In the genomic region with DNA sequence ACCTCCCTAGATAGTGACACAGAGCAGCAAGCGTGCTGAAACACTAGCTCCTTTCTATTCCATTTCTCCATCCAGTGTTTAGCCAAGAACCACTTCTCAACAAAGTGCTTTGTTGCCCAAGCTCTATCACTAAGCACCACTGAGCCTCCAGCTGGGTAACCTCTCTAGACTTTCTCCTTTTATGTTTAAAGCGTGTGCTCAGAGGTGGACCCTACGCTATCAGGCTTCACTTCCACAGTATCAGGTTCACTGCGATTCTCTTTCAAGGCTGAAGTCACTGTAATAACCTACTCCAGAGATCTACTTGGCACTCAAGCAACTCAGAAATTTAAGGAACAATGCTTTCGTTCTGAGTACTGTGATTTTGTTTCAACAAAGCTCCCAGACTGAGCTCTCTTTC, we compare ENCODE assay signal across 14 cellular contexts.
DNase-seq lines count a peak whose midpoint lies in the region; ATAC-seq and TF ChIP-seq lines count a peak whose summit lies in the region.
"Had no signal": no experiment of that assay in that cellular context is flagged by ENCODE, and none has a peak within 500 bp of the region (broad histone marks: within the 10 kb centered on the region; RNA-seq: fewer than 3 reads in every experiment).

No MANE protein-coding gene starts in this region.

- no peaks in the 10 kb centered on the region for H3K4me1 ChIP-seq in GM23338 (ENCODE audit: insufficient read depth)
- H3K4me1 ChIP-seq: SJCRH30 had no signal

- no peak overlapping the region for H3K4me2 ChIP-seq in GM23338

- no peak overlapping the region for H3K4me3 ChIP-seq in GM23338
- H3K4me3 ChIP-seq: SJCRH30 had no signal

- H3K9me2 ChIP-seq in GM23338 (ENCODE audit: insufficient read depth): no peaks in the 10 kb centered on the region

- no peak overlapping the region for H3K27ac Mint-ChIP-seq in GM23338
- H3K27ac Mint-ChIP-seq: CD4-positive, alpha-beta memory T cell had no signal

- H3K27ac ChIP-seq in GM23338 (ENCODE audit: low read depth): no peak overlapping the region
- H3K27ac ChIP-seq: RWPE1, SJCRH30 had no signal

- H3F3A ChIP-seq in GM23338 (replicated peaks; ENCODE audit: low read depth): no peaks in the 10 kb centered on the region

- H3K79me2 ChIP-seq in GM23338 (replicated peaks; ENCODE audit: insufficient read depth): no peaks in the 10 kb centered on the region

- H4K20me1 ChIP-seq in GM23338 (replicated peaks; ENCODE audit: insufficient read depth): no peaks in the 10 kb centered on the region

- H3K36me3 ChIP-seq in GM23338 (ENCODE audit: insufficient read depth): no peaks in the 10 kb centered on the region
- H3K36me3 ChIP-seq: BE2C, SJCRH30 had no signal

- TF ChIP-seq CTCF in GM23338 (conservative IDR thresholded peaks at IDR 0.05; ENCODE audit: low read depth in 2 of 2): no peak

- peaks cover 4% of the 10 kb centered on the region; the same call in 2 of the 3 replicates for H3K4me1 Mint-ChIP-seq in GM23338
- H3K4me1 Mint-ChIP-seq: CD4-positive, alpha-beta memory T cell had no signal

- H2AFZ ChIP-seq in GM23338: 0 out of 2 replicates have a peak overlapping the region, but pooled peaks have one; percentile 34

- no peak for DNase-seq in GM23338 (ENCODE audit: low spot score)
- peak; percentile 51 for DNase-seq in NCI-H128 (lab: John Stamatoyannopoulos, UW; ENCODE audit: unreplicated experiment)
- peak; percentile 60 for DNase-seq in NCI-H345 (lab: John Stamatoyannopoulos, UW)
- peak; percentile 78 for DNase-seq in left kidney (ENCODE audit: low read depth, low spot score)
- no peak for DNase-seq in midbrain (lab: John Stamatoyannopoulos, UW)
- DNase-seq in NCI-H748 (lab: John Stamatoyannopoulos, UW; ENCODE audit: unreplicated experiment): no peak
- DNase-seq: BE2C; CD4-positive, alpha-beta memory T cell; MV-4-11; NCI-H2081; SJCRH30 had no signal

- no peaks in the 10 kb centered on the region for H3K27me3 ChIP-seq in GM23338 (ENCODE audit: insufficient read depth)
- H3K27me3 ChIP-seq: BE2C had no signal

- H3K36me3 Mint-ChIP-seq in GM23338 (ENCODE audit: low read depth): no peaks in the 10 kb centered on the region
- H3K36me3 Mint-ChIP-seq: CD4-positive, alpha-beta memory T cell had no signal

- no peak overlapping the region for H3K4me3 Mint-ChIP-seq in GM23338
- H3K4me3 Mint-ChIP-seq: CD4-positive, alpha-beta memory T cell had no signal

- H3K9me3 Mint-ChIP-seq in GM23338: no peaks in the 10 kb centered on the region

- ATAC-seq in GM23338 (no peak), GM19023 (IDR thresholded peaks at IDR 0.05; ENCODE audit: unreplicated experiment) (no peak), HG02610 (IDR thresholded peaks at IDR 0.05; ENCODE audit: unreplicated experiment) (no peak)

- H3K27me3 Mint-ChIP-seq in GM23338 (ENCODE audit: insufficient read depth, low read depth, poor library complexity): no peaks in the 10 kb centered on the region

TF ChIP-seq in GM23338, 12 proteins besides CTCF, POLR2A, EP300 and RAD21:
- TF ChIP-seq JUNB (IDR thresholded peaks at IDR 0.05; ENCODE audit: unreplicated experiment) (no peak), EZH2 (IDR thresholded peaks at IDR 0.05; ENCODE audit: low read depth, unreplicated experiment) (no peak), EZH2phosphoT487 (IDR thresholded peaks at IDR 0.05; ENCODE audit: unreplicated experiment) (no peak), POLR2AphosphoS5 (IDR thresholded peaks at IDR 0.05; ENCODE audit: low read depth) (no peak)
- TF ChIP-seq, protein P1, sequence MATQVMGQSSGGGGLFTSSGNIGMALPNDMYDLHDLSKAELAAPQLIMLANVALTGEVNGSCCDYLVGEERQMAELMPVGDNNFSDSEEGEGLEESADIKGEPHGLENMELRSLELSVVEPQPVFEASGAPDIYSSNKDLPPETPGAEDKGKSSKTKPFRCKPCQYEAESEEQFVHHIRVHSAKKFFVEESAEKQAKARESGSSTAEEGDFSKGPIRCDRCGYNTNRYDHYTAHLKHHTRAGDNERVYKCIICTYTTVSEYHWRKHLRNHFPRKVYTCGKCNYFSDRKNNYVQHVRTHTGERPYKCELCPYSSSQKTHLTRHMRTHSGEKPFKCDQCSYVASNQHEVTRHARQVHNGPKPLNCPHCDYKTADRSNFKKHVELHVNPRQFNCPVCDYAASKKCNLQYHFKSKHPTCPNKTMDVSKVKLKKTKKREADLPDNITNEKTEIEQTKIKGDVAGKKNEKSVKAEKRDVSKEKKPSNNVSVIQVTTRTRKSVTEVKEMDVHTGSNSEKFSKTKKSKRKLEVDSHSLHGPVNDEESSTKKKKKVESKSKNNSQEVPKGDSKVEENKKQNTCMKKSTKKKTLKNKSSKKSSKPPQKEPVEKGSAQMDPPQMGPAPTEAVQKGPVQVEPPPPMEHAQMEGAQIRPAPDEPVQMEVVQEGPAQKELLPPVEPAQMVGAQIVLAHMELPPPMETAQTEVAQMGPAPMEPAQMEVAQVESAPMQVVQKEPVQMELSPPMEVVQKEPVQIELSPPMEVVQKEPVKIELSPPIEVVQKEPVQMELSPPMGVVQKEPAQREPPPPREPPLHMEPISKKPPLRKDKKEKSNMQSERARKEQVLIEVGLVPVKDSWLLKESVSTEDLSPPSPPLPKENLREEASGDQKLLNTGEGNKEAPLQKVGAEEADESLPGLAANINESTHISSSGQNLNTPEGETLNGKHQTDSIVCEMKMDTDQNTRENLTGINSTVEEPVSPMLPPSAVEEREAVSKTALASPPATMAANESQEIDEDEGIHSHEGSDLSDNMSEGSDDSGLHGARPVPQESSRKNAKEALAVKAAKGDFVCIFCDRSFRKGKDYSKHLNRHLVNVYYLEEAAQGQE (IDR thresholded peaks at IDR 0.05; ENCODE audit: unreplicated experiment): no peak

Comparison
In these comparisons a context has a peak if more than half of its experiments do, and no peak if none do; other contexts are left out.
1. DNase-seq: peak in NCI-H128 (single experiment), NCI-H345 (single experiment) and left kidney (single experiment); none in GM23338 (single experiment), midbrain (single experiment) and NCI-H748 (single experiment).